In the genomic region with DNA sequence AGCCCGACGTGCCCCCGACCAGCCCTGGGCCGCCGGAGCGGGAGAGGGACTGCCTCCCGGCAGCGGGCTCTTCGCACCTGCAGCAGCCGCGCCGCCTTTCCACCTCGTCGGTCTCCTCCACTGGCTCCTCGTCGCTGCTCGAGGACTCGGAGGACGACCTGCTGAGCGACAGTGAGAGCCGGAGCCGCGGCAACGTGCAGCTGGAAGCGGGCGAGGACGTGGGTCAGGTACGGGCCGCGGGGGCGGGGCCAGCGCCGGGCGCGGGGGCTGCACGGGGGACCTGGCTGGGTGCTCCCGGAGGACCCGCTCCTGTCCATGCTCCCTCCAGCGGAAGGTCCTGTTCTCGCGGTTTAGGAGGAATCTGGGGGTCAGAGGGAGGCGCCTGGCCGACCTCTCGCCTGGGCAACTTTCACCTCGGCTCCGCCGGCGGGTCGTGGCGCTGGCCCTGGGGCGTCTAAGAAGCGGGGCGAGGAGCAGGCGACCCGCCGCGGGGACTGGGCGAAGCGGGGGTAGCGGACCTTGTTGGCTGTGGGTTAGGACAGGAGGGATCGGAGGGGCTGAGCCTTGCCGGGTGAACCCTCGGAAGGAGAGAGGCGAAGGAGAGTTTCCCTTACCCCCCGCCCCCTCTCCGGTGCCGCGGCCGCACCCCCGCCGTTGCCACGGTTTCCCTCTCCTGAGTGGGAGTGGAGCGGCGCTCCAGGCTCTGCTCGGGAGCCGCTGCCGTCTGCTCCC, we compare ENCODE assay signal across 1 cellular context.
A peak's percentile ranks its signal among the peaks of the same experiment; 100 is the strongest.
TF ChIP-seq lines count a peak whose summit lies in the region.

No MANE protein-coding gene starts in this region.

TF ChIP-seq in HepG2, 621 proteins besides CTCF, POLR2A, EP300 and RAD21 (continued from another document and continues in another):
- TF ChIP-seq MEF2D (CRISPR knock-in tag; IDR thresholded peaks at IDR 0.05): no peak
- TF ChIP-seq, protein P1, sequence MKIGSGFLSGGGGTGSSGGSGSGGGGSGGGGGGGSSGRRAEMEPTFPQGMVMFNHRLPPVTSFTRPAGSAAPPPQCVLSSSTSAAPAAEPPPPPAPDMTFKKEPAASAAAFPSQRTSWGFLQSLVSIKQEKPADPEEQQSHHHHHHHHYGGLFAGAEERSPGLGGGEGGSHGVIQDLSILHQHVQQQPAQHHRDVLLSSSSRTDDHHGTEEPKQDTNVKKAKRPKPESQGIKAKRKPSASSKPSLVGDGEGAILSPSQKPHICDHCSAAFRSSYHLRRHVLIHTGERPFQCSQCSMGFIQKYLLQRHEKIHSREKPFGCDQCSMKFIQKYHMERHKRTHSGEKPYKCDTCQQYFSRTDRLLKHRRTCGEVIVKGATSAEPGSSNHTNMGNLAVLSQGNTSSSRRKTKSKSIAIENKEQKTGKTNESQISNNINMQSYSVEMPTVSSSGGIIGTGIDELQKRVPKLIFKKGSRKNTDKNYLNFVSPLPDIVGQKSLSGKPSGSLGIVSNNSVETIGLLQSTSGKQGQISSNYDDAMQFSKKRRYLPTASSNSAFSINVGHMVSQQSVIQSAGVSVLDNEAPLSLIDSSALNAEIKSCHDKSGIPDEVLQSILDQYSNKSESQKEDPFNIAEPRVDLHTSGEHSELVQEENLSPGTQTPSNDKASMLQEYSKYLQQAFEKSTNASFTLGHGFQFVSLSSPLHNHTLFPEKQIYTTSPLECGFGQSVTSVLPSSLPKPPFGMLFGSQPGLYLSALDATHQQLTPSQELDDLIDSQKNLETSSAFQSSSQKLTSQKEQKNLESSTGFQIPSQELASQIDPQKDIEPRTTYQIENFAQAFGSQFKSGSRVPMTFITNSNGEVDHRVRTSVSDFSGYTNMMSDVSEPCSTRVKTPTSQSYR (CRISPR knock-in tag; IDR thresholded peaks at IDR 0.05; ENCODE audit: borderline replicate concordance): peak; percentile 33; the same call in 1 of the 2 replicates
- TF ChIP-seq ZNF326 (CRISPR knock-in tag; IDR thresholded peaks at IDR 0.05; ENCODE audit: borderline replicate concordance): no peak
- peak; percentile 51; the same call in 1 of the 2 replicates for TF ChIP-seq KAT8 (CRISPR knock-in tag; IDR thresholded peaks at IDR 0.05)
- peak; percentile 63 for TF ChIP-seq MED1 (CRISPR knock-in tag; IDR thresholded peaks at IDR 0.05)
- peak; percentile 46 for TF ChIP-seq TARDBP (CRISPR knock-in tag; IDR thresholded peaks at IDR 0.05)
- peak; percentile 15; the same call in 1 of the 2 replicates for TF ChIP-seq ZNF839 (CRISPR knock-in tag; IDR thresholded peaks at IDR 0.05; ENCODE audit: borderline replicate concordance)
- TF ChIP-seq, protein P2, sequence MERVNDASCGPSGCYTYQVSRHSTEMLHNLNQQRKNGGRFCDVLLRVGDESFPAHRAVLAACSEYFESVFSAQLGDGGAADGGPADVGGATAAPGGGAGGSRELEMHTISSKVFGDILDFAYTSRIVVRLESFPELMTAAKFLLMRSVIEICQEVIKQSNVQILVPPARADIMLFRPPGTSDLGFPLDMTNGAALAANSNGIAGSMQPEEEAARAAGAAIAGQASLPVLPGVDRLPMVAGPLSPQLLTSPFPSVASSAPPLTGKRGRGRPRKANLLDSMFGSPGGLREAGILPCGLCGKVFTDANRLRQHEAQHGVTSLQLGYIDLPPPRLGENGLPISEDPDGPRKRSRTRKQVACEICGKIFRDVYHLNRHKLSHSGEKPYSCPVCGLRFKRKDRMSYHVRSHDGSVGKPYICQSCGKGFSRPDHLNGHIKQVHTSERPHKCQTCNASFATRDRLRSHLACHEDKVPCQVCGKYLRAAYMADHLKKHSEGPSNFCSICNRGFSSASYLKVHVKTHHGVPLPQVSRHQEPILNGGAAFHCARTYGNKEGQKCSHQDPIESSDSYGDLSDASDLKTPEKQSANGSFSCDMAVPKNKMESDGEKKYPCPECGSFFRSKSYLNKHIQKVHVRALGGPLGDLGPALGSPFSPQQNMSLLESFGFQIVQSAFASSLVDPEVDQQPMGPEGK (CRISPR knock-in tag; IDR thresholded peaks at IDR 0.05): peak; percentile 94
- TF ChIP-seq, protein P3, sequence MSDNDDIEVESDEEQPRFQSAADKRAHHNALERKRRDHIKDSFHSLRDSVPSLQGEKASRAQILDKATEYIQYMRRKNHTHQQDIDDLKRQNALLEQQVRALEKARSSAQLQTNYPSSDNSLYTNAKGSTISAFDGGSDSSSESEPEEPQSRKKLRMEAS (IDR thresholded peaks at IDR 0.05): peak; percentile 68
- TF ChIP-seq ZNF124 (CRISPR knock-in tag; IDR thresholded peaks at IDR 0.05): peak; percentile 46; the same call in 1 of the 2 replicates
- peak; percentile 32; the same call in 1 of the 2 replicates for TF ChIP-seq KMT2B (CRISPR knock-in tag; IDR thresholded peaks at IDR 0.05)
- TF ChIP-seq TOE1 (CRISPR knock-in tag; IDR thresholded peaks at IDR 0.05): 0 out of 2 replicates have a peak, but pooled peaks have one; percentile 52
- TF ChIP-seq, protein P4, sequence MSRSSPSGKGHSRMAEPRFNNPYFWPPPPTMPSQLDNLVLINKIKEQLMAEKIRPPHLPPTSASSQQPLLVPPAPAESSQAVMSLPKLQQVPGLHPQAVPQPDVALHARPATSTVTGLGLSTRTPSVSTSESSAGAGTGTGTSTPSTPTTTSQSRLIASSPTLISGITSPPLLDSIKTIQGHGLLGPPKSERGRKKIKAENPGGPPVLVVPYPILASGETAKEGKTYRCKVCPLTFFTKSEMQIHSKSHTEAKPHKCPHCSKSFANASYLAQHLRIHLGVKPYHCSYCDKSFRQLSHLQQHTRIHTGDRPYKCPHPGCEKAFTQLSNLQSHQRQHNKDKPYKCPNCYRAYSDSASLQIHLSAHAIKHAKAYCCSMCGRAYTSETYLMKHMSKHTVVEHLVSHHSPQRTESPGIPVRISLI (CRISPR knock-in tag; IDR thresholded peaks at IDR 0.05; ENCODE audit: borderline replicate concordance): no peak
- TF ChIP-seq NFKBIZ (CRISPR knock-in tag; IDR thresholded peaks at IDR 0.05): 0 out of 2 replicates have a peak, but pooled peaks have one; percentile 38
- peak; percentile 29; the same call in 1 of the 2 replicates for TF ChIP-seq GZF1 (CRISPR knock-in tag; IDR thresholded peaks at IDR 0.05)
- peak; percentile 63; the same call in 1 of the 2 replicates for TF ChIP-seq HOXD1 (CRISPR knock-in tag; IDR thresholded peaks at IDR 0.05)
- peak; percentile 28; the same call in 1 of the 2 replicates for TF ChIP-seq HNF4G (IDR thresholded peaks at IDR 0.05; ENCODE audit: borderline replicate concordance, low read depth, low read length)
- no peak for TF ChIP-seq HNF4G (CRISPR knock-in tag; IDR thresholded peaks at IDR 0.05; ENCODE audit: borderline replicate concordance, low read depth)
- TF ChIP-seq ZNF296 (CRISPR knock-in tag; conservative IDR thresholded peaks at IDR 0.05): peak; percentile 67; the same call in 1 of the 2 replicates
- TF ChIP-seq NONO (IDR thresholded peaks at IDR 0.05): no peak
- TF ChIP-seq NONO (CRISPR knock-in tag; conservative IDR thresholded peaks at IDR 0.05): 0 out of 2 replicates have a peak, but pooled peaks have one; percentile 38
- peak; percentile 82; the same call in 1 of the 2 replicates for TF ChIP-seq BORCS8-MEF2B (CRISPR knock-in tag; IDR thresholded peaks at IDR 0.05)
- 0 out of 2 replicates have a peak, but pooled peaks have one; percentile 18 for TF ChIP-seq HES4 (CRISPR knock-in tag; IDR thresholded peaks at IDR 0.05; ENCODE audit: borderline replicate concordance)
- TF ChIP-seq ZFYVE20 (CRISPR knock-in tag; IDR thresholded peaks at IDR 0.05; ENCODE audit: borderline replicate concordance, low read depth): no peak
- TF ChIP-seq ELF1 (CRISPR knock-in tag; IDR thresholded peaks at IDR 0.05): 0 out of 2 replicates have a peak, but pooled peaks have one; percentile 20
- TF ChIP-seq ATF7-NPFF (CRISPR knock-in tag; IDR thresholded peaks at IDR 0.05; ENCODE audit: low read depth): 0 out of 2 replicates have a peak, but pooled peaks have one; percentile 20
- TF ChIP-seq IKZF4 (CRISPR knock-in tag; IDR thresholded peaks at IDR 0.05; ENCODE audit: borderline replicate concordance, low read depth, not compliant biosample characterization): peak; percentile 26
- 0 out of 2 replicates have a peak, but pooled peaks have one; percentile 16 for TF ChIP-seq SMAD3 (CRISPR knock-in tag; IDR thresholded peaks at IDR 0.05)
- TF ChIP-seq FOXA1 (IDR thresholded peaks at IDR 0.05): no peak
- TF ChIP-seq FOXA1 (CRISPR knock-in tag; IDR thresholded peaks at IDR 0.05): 0 out of 2 replicates have a peak, but pooled peaks have one; percentile 11
- 0 out of 2 replicates have a peak, but pooled peaks have one; percentile 39 for TF ChIP-seq ZNF782 (CRISPR knock-in tag; IDR thresholded peaks at IDR 0.05; ENCODE audit: borderline replicate concordance)
- peak; percentile 43 for TF ChIP-seq FOXC1 (CRISPR knock-in tag; IDR thresholded peaks at IDR 0.05; ENCODE audit: borderline replicate concordance)
- TF ChIP-seq YEATS4 (CRISPR knock-in tag; IDR thresholded peaks at IDR 0.05; ENCODE audit: borderline replicate concordance): peak; percentile 53; the same call in 1 of the 2 replicates
- TF ChIP-seq, protein P5, sequence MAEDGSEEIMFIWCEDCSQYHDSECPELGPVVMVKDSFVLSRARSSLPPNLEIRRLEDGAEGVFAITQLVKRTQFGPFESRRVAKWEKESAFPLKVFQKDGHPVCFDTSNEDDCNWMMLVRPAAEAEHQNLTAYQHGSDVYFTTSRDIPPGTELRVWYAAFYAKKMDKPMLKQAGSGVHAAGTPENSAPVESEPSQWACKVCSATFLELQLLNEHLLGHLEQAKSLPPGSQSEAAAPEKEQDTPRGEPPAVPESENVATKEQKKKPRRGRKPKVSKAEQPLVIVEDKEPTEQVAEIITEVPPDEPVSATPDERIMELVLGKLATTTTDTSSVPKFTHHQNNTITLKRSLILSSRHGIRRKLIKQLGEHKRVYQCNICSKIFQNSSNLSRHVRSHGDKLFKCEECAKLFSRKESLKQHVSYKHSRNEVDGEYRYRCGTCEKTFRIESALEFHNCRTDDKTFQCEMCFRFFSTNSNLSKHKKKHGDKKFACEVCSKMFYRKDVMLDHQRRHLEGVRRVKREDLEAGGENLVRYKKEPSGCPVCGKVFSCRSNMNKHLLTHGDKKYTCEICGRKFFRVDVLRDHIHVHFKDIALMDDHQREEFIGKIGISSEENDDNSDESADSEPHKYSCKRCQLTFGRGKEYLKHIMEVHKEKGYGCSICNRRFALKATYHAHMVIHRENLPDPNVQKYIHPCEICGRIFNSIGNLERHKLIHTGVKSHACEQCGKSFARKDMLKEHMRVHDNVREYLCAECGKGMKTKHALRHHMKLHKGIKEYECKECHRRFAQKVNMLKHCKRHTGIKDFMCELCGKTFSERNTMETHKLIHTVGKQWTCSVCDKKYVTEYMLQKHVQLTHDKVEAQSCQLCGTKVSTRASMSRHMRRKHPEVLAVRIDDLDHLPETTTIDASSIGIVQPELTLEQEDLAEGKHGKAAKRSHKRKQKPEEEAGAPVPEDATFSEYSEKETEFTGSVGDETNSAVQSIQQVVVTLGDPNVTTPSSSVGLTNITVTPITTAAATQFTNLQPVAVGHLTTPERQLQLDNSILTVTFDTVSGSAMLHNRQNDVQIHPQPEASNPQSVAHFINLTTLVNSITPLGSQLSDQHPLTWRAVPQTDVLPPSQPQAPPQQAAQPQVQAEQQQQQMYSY (CRISPR knock-in tag; IDR thresholded peaks at IDR 0.05): peak; percentile 25; the same call in 1 of the 2 replicates
- TF ChIP-seq, protein P6, sequence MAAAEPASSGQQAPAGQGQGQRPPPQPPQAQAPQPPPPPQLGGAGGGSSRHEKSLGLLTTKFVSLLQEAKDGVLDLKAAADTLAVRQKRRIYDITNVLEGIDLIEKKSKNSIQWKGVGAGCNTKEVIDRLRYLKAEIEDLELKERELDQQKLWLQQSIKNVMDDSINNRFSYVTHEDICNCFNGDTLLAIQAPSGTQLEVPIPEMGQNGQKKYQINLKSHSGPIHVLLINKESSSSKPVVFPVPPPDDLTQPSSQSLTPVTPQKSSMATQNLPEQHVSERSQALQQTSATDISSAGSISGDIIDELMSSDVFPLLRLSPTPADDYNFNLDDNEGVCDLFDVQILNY (CRISPR knock-in tag; conservative IDR thresholded peaks at IDR 0.05): peak; percentile 24; the same call in 1 of the 2 replicates
- peak; percentile 52; the same call in 1 of the 2 replicates for TF ChIP-seq RBFOX2 (IDR thresholded peaks at IDR 0.05; ENCODE audit: low read depth, low read length)
- TF ChIP-seq BRCA1 (CRISPR knock-in tag; IDR thresholded peaks at IDR 0.05): peak; percentile 73; the same call in 1 of the 2 replicates
- TF ChIP-seq, protein P7, sequence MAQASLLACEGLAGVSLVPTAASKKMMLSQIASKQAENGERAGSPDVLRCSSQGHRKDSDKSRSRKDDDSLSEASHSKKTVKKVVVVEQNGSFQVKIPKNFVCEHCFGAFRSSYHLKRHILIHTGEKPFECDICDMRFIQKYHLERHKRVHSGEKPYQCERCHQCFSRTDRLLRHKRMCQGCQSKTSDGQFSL (CRISPR knock-in tag; IDR thresholded peaks at IDR 0.05): no peak
- no peak for TF ChIP-seq MIER2 (CRISPR knock-in tag; IDR thresholded peaks at IDR 0.05)
- no peak for TF ChIP-seq ZNF260 (CRISPR knock-in tag; IDR thresholded peaks at IDR 0.05; ENCODE audit: borderline replicate concordance, low read depth)
- TF ChIP-seq, protein P8, sequence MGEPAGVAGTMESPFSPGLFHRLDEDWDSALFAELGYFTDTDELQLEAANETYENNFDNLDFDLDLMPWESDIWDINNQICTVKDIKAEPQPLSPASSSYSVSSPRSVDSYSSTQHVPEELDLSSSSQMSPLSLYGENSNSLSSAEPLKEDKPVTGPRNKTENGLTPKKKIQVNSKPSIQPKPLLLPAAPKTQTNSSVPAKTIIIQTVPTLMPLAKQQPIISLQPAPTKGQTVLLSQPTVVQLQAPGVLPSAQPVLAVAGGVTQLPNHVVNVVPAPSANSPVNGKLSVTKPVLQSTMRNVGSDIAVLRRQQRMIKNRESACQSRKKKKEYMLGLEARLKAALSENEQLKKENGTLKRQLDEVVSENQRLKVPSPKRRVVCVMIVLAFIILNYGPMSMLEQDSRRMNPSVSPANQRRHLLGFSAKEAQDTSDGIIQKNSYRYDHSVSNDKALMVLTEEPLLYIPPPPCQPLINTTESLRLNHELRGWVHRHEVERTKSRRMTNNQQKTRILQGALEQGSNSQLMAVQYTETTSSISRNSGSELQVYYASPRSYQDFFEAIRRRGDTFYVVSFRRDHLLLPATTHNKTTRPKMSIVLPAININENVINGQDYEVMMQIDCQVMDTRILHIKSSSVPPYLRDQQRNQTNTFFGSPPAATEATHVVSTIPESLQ (CRISPR knock-in tag; conservative IDR thresholded peaks at IDR 0.05): no peak
- TF ChIP-seq, protein P9, sequence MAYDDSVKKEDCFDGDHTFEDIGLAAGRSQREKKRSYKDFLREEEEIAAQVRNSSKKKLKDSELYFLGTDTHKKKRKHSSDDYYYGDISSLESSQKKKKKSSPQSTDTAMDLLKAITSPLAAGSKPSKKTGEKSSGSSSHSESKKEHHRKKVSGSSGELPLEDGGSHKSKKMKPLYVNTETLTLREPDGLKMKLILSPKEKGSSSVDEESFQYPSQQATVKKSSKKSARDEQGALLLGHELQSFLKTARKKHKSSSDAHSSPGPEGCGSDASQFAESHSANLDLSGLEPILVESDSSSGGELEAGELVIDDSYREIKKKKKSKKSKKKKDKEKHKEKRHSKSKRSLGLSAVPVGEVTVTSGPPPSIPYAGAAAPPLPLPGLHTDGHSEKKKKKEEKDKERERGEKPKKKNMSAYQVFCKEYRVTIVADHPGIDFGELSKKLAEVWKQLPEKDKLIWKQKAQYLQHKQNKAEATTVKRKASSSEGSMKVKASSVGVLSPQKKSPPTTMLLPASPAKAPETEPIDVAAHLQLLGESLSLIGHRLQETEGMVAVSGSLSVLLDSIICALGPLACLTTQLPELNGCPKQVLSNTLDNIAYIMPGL (CRISPR knock-in tag; IDR thresholded peaks at IDR 0.05; ENCODE audit: borderline replicate concordance in 1 of 2, low read depth in 1 of 2): no peak; a peak in 1 of 4 replicates
- TF ChIP-seq ZNF431 (CRISPR knock-in tag; IDR thresholded peaks at IDR 0.05; ENCODE audit: borderline replicate concordance, low read depth): 0 out of 2 replicates have a peak, but pooled peaks have one; percentile 31
